Comparison of ENCODE assay signal across 9 cellular contexts in genomic region chr9:112719292-112719691, GRCh38.
DNase-seq lines count a peak whose midpoint lies in the region; ATAC-seq and TF ChIP-seq lines count a peak whose summit lies in the region.
"Had no signal": no experiment of that assay in that cellular context is flagged by ENCODE, and none has a peak within 500 bp of the region (broad histone marks: within the 10 kb centered on the region; RNA-seq: fewer than 3 reads in every experiment).

No MANE protein-coding gene starts in this region.

- DNase-seq in GM10248 (ENCODE audit: extremely low spot score) (peak; percentile 38), NCI-H524 (lab: John Stamatoyannopoulos, UW) (peak; percentile 47 to 90), choroid plexus epithelial cell (ENCODE audit: low read depth) (peak; percentile 48), GM19238 (ENCODE audit: insufficient read length, low spot score) (no peak), NCI-H2107 (lab: John Stamatoyannopoulos, UW) (no peak)
- DNase-seq in stimulated activated effector memory CD8-positive, alpha-beta T cell treated with anti-CD3 and anti-CD28 coated beads, Interleukin-12 subunit alpha, Interleukin-12 subunit beta, amount 100 ng/mL, for 72 hours (ENCODE audit: low spot score in 2 of 2): no peak
- DNase-seq: EL, T-helper 9 cell had no signal

- CTCF ChIA-PET in GM10248 (lab: Yijun Ruan, JAX): interaction anchor here (1.0 to 2.1 kb wide), 3 partner anchors 14 to 74 kb away, joined by 4 to 10 read pairs (median 4); no protein-coding TSS in a partner anchor

- peak overlapping the region; percentile 76 for H3K27ac Mint-ChIP-seq in stimulated activated effector memory CD8-positive, alpha-beta T cell treated with anti-CD3 and anti-CD28 coated beads, Interleukin-12 subunit alpha, Interleukin-12 subunit beta, amount 100 ng/mL, for 72 hours

- peaks cover 20% of the 10 kb centered on the region for H3K4me1 Mint-ChIP-seq in stimulated activated effector memory CD8-positive, alpha-beta T cell treated with anti-CD3 and anti-CD28 coated beads, Interleukin-12 subunit alpha, Interleukin-12 subunit beta, amount 100 ng/mL, for 72 hours

- peak; percentile 35 for ATAC-seq in stimulated activated effector memory CD8-positive, alpha-beta T cell treated with anti-CD3 and anti-CD28 coated beads, Interleukin-12 subunit alpha, Interleukin-12 subunit beta, amount 100 ng/mL, for 72 hours
- ATAC-seq in HG03196 (IDR thresholded peaks at IDR 0.05; ENCODE audit: unreplicated experiment): no peak

- no peak overlapping the region for H3K4me3 ChIP-seq in choroid plexus epithelial cell (ENCODE audit: low read depth, low read length)

- POLR2A ChIA-PET in GM10248 (lab: Yijun Ruan, JAX): no interaction called here

- no peaks in the 10 kb centered on the region for H3K9me3 Mint-ChIP-seq in stimulated activated effector memory CD8-positive, alpha-beta T cell treated with anti-CD3 and anti-CD28 coated beads, Interleukin-12 subunit alpha, Interleukin-12 subunit beta, amount 100 ng/mL, for 72 hours

- TF ChIP-seq CTCF in GM10248 (IDR thresholded peaks at IDR 0.05; ENCODE audit: control extremely low read depth, extremely low read depth, low read depth, missing control alignments): no peak
- no peak for TF ChIP-seq CTCF in choroid plexus epithelial cell (conservative IDR thresholded peaks at IDR 0.05; ENCODE audit: low read depth, low read length)

- peak overlapping the region; percentile 87 for H3K4me3 Mint-ChIP-seq in stimulated activated effector memory CD8-positive, alpha-beta T cell treated with anti-CD3 and anti-CD28 coated beads, Interleukin-12 subunit alpha, Interleukin-12 subunit beta, amount 100 ng/mL, for 72 hours

- H3K36me3 Mint-ChIP-seq in stimulated activated effector memory CD8-positive, alpha-beta T cell treated with anti-CD3 and anti-CD28 coated beads, Interleukin-12 subunit alpha, Interleukin-12 subunit beta, amount 100 ng/mL, for 72 hours: peaks cover 28% of the 10 kb centered on the region

Comparison
In these comparisons a context has a peak if more than half of its experiments do, and no peak if none do; other contexts are left out.
1. DNase-seq: peak in GM10248 (single experiment), NCI-H524 (2 of 2) and choroid plexus epithelial cell (single experiment); none in stimulated activated effector memory CD8-positive, alpha-beta T cell treated with anti-CD3 and anti-CD28 coated beads, Interleukin-12 subunit alpha, Interleukin-12 subunit beta, amount 100 ng/mL, for 72 hours (0 of 2), GM19238 (single experiment) and NCI-H2107 (single experiment).